In the genomic region with DNA sequence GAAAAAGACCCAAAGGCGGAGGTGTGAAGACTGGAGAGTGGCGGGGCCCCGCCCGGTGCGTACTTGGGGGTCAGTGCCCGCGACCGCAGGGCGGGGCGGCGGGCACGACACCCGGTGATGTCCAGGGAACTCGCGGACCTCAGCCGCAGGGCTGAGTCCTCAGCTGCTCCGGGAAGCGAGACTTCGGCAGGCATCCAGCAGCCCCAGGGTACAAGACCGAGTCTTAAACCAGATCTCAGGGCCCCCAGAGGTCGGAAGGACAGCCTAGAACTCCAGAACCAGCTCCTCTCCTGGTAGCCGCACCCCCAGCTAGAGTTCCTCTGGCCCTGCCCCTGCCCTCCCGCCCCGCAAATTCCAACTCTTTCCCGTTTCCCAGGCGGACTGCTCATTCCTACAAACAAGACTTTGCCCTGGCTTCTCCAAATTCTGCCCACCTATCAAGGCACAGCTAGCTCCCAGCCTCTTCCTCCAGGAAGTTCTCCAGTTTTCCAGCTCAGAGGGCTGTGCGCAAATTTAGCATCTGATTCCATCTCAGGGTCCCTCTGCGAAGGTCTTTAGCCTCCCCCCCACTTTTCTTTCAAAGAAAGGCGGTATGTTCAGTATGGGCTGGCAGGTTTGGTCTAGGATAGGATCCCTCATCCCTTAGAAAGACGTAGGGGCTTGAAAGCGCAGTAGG, we compare ENCODE assay signal across 8 cellular contexts. TPM values are rescaled to one million over a fixed set of nuclear protein-coding genes. Genes with fewer than 3 reads are reported as not detected.
DNase-seq lines count a peak whose midpoint lies in the region; FAIRE-seq and TF ChIP-seq lines count a peak whose summit lies in the region.

No MANE protein-coding gene starts in this region.

- no peaks in the 10 kb centered on the region for H3K9me3 ChIP-seq in mesodermal cell (ENCODE audit: control insufficient read depth, low read length)

- peak overlapping the region; percentile 86 for H3K4me3 Mint-ChIP-seq in Calu3 (ENCODE audit: low read depth, unreplicated experiment)
- peak overlapping the region; percentile 95 for H3K4me3 Mint-ChIP-seq in chondrocyte (ENCODE audit: unreplicated experiment)

- H3K4me1 Mint-ChIP-seq in Calu3 (ENCODE audit: low read depth, unreplicated experiment) (peaks cover 9% of the 10 kb centered on the region), chondrocyte (ENCODE audit: low read depth) (peaks cover 14% of the 10 kb centered on the region)

- TF ChIP-seq POLR2A in NB4 (IDR thresholded peaks at IDR 0.05; ENCODE audit: extremely low read depth, insufficient read length): no peak

- H3K27ac Mint-ChIP-seq in Calu3 (ENCODE audit: unreplicated experiment) (no peak overlapping the region), chondrocyte (ENCODE audit: unreplicated experiment) (no peak overlapping the region)

- CTCF ChIA-PET in Calu3 (lab: Charles Lee): interaction anchor here (0.8 to 2.3 kb wide), 11 partner anchors 20 to 289 kb away, joined by 3 to 38 read pairs (median 6); a partner anchor contains a TSS

- BruUV-seq in Calu3 (replicated peaks; lab: Mats Ljungman, UMichigan): no TSS peak

- H3K4me1 ChIP-seq in mesodermal cell (ENCODE audit: control insufficient read depth, insufficient read depth, low read length, poor library complexity, severe bottlenecking): peaks cover 16% of the 10 kb centered on the region

- H3K4me3 ChIP-seq in NB4 (ENCODE audit: low read depth, low read length) (no peak overlapping the region), mesodermal cell (ENCODE audit: extremely low read depth, insufficient read depth, low read length, poor library complexity, severe bottlenecking) (peak overlapping the region; percentile 44)

- no peaks in the 10 kb centered on the region for H3K36me3 ChIP-seq in mesodermal cell (ENCODE audit: control insufficient read depth, insufficient read depth, low read length)

- TF ChIP-seq CTCF in Calu3 (IDR thresholded peaks at IDR 0.05; ENCODE audit: unreplicated experiment) (no peak), NB4 (IDR thresholded peaks at IDR 0.05; ENCODE audit: low read depth, low read length) (no peak), chondrocyte (IDR thresholded peaks at IDR 0.05) (no peak)

- H3K9me3 Mint-ChIP-seq in Calu3 (ENCODE audit: low read depth, unreplicated experiment) (no peaks in the 10 kb centered on the region), chondrocyte (ENCODE audit: low read depth) (no peaks in the 10 kb centered on the region)

- H3K27me3 Mint-ChIP-seq in Calu3 (ENCODE audit: unreplicated experiment) (peaks cover 91% of the 10 kb centered on the region), chondrocyte (ENCODE audit: low read depth) (peaks cover 51% of the 10 kb centered on the region)

- WGBS in mesodermal cell (ENCODE audit: insufficient coverage in 2 of 2), 2 experiments: 0 to 3% methylated on average over 26 to 27 of the region's 31 CpGs

- DNase-seq in Calu3 (no peak), NB4 (ENCODE audit: low read depth) (peak; percentile 29), chondrocyte (ENCODE audit: low spot score) (no peak), NCI-H2107 treated with DMSO at 0.1 percent for 48 hours (lab: John Stamatoyannopoulos, UW; ENCODE audit: unreplicated experiment) (no peak), T-helper 9 cell (no peak), GM19239 (ENCODE audit: insufficient read length, low spot score) (no peak), GM19240 (ENCODE audit: insufficient read length, low spot score) (no peak)

- H3K36me3 Mint-ChIP-seq in Calu3 (ENCODE audit: insufficient read depth, unreplicated experiment) (peaks cover 16% of the 10 kb centered on the region), chondrocyte (ENCODE audit: low read depth) (no peaks in the 10 kb centered on the region)

- intact Hi-C loops in Calu3 (cut with micrococcal nuclease; ENCODE audit: unreplicated experiment): loop anchor here (2.0 to 5.0 kb wide), 3 partner anchors 36 to 284 kb away; a partner anchor contains a TSS

- H3K27ac ChIP-seq in mesodermal cell (ENCODE audit: low read depth, low read length, severe bottlenecking): no peak overlapping the region

- no peak for FAIRE-seq in GM19239 (lab: Jason Lieb, UNC)

RNA-seq across cellular contexts. Expression of a gene that starts 26.0 kb away (rescaled TPM):
- not detected in 2 replicates for total RNA-seq in Calu3 (2022)
- total RNA-seq in chondrocyte: not detected in 3 replicates
- polyA plus RNA-seq in mesodermal cell (2013, experiment 1 of 2): not detected
- not detected for polyA plus RNA-seq in mesodermal cell (2013, experiment 2 of 2)

RNA-seq across cellular contexts. Expression of a gene that starts 37.7 kb away (rescaled TPM):
- total RNA-seq in Calu3 (2022) (32.1 and 36.0 TPM in 2 replicates), chondrocyte (10.0 to 12.6 TPM (median 11.7 TPM) in 3 replicates)
- polyA plus RNA-seq in mesodermal cell (2013, experiment 1 of 2): 27.0 TPM
- 20.7 TPM for polyA plus RNA-seq in mesodermal cell (2013, experiment 2 of 2)

RNA-seq across cellular contexts. Expression of a gene that starts 56.7 kb away (rescaled TPM):
- total RNA-seq in Calu3 (2022) (13.2 and 13.8 TPM in 2 replicates), chondrocyte (21.7 to 32.4 TPM (median 23.0 TPM) in 3 replicates)
- polyA plus RNA-seq in mesodermal cell (2013, experiment 1 of 2): 20.7 TPM
- 15.0 TPM for polyA plus RNA-seq in mesodermal cell (2013, experiment 2 of 2)

RNA-seq across cellular contexts. Expression of a gene that starts 57.8 kb away (rescaled TPM):
- total RNA-seq in Calu3 (2022) (394 and 403 TPM in 2 replicates), chondrocyte (182 to 214 TPM (median 192 TPM) in 3 replicates)
- polyA plus RNA-seq in mesodermal cell (2013, experiment 1 of 2): 265 TPM
- 246 TPM for polyA plus RNA-seq in mesodermal cell (2013, experiment 2 of 2)
